ENCODE assay signal across 12 cellular contexts in the genomic region with DNA sequence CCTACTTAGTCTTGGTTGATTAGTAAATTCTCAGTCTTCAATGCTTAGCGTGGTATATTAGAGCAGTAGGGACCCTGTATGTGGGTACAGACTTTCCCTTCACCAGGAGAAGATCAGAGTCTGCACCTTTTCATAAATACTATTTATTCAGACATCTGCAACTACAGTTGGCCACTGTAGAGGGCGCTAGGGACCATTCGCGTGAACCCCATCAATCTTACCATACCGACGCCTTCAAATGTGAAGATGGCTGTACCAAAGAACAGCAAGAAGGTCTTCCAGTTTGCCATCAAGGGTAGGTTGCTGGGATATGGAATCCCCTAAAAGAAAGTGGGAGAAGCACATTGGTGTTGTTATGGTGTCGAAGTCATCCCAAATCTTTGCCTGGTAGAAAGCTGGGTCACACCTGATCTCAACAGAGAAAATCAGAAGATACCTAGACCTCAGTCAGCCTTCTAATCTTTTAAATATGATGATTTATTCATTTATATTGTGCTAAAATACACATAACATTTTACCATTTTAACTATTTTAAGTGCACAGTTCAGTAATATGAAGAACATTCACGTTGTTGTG. TPM values are rescaled to one million over a fixed set of nuclear protein-coding genes. Genes with fewer than 3 reads are reported as not detected.
DNase-seq lines count a peak whose midpoint lies in the region; ATAC-seq, FAIRE-seq and TF ChIP-seq lines count a peak whose summit lies in the region.
"Had no signal": no experiment of that assay in that cellular context is flagged by ENCODE, and none has a peak within 500 bp of the region (broad histone marks: within the 10 kb centered on the region; RNA-seq: fewer than 3 reads in every experiment).

No MANE protein-coding gene starts in this region.

- no peaks in the 10 kb centered on the region for H3K79me2 ChIP-seq in OCI-LY3 (ENCODE audit: low read length)

- peak; percentile 20 for FAIRE-seq in GM12891 (lab: Jason Lieb, UNC)
- FAIRE-seq: endometrium had no signal

- no peaks in the 10 kb centered on the region for H4K20me1 ChIP-seq in OCI-LY3 (ENCODE audit: insufficient read depth, low read length)

- H3K4me1 ChIP-seq in OCI-LY3 (ENCODE audit: low read length) = no peaks in the 10 kb centered on the region

- H3K9ac ChIP-seq in OCI-LY3 (ENCODE audit: low read length) = no peak overlapping the region

- H3K27ac ChIP-seq in C4-2B (no peak overlapping the region; the same call in 1 of the 2 replicates), OCI-LY3 (ENCODE audit: low read length) (no peak overlapping the region)

- TF ChIP-seq CTCF in C4-2B (conservative IDR thresholded peaks at IDR 0.05) (peak; percentile 36), OCI-LY3 (IDR thresholded peaks at IDR 0.05; ENCODE audit: low read depth, low read length) (peak; percentile 45), foreskin fibroblast (IDR thresholded peaks at IDR 0.05; ENCODE audit: low read depth, low read length) (peak; percentile 6)

- ATAC-seq in HG03135 (IDR thresholded peaks at IDR 0.05; ENCODE audit: unreplicated experiment) = no peak
- no peak for ATAC-seq in GM18861 (IDR thresholded peaks at IDR 0.05; ENCODE audit: unreplicated experiment)
- ATAC-seq in HG02763 (IDR thresholded peaks at IDR 0.05; ENCODE audit: unreplicated experiment) = no peak
- ATAC-seq: left colon had no signal

- DNase-seq in GM12891 (ENCODE audit: insufficient read length, low spot score) (no peak), foreskin fibroblast (no peak), 8988T (no peak)
- DNase-seq: activated naive CD4-positive, alpha-beta T cell treated with anti-CD3 and anti-CD28 coated beads, Interleukin-2, amount 50 U/mL, for 16 hours; DMS153; left colon had no signal

- no peaks in the 10 kb centered on the region for H3K36me3 ChIP-seq in OCI-LY3 (replicated peaks; ENCODE audit: low read depth, low read length)

- TF ChIP-seq POLR2A in GM12891 (IDR thresholded peaks at IDR 0.05; ENCODE audit: low read depth, low read length) = no peak

- no peaks in the 10 kb centered on the region for H3K9me3 ChIP-seq in OCI-LY3 (ENCODE audit: insufficient read depth, low read length)

- H3K4me3 ChIP-seq in OCI-LY3 (ENCODE audit: low read length) (no peak overlapping the region), foreskin fibroblast (ENCODE audit: low read depth in 1 of 2, low read length in 2 of 2) (no peak overlapping the region)

- H2AFZ ChIP-seq in OCI-LY3 (ENCODE audit: low read depth, low read length) = no peak overlapping the region

- no peaks in the 10 kb centered on the region for H3K27me3 ChIP-seq in OCI-LY3 (ENCODE audit: low read depth, low read length)

- H3K4me2 ChIP-seq in OCI-LY3 (ENCODE audit: low read length) = no peak overlapping the region

TF ChIP-seq in GM12891, 5 proteins besides CTCF, POLR2A, EP300 and RAD21:
- TF ChIP-seq TAF1 (IDR thresholded peaks at IDR 0.05; ENCODE audit: low read depth, low read length) (no peak), POLR2AphosphoS5 (IDR thresholded peaks at IDR 0.05; ENCODE audit: low read depth, low read length) (no peak), PAX5 (IDR thresholded peaks at IDR 0.05; ENCODE audit: insufficient read depth, low read length, severe bottlenecking) (no peak), SPI1 (IDR thresholded peaks at IDR 0.05; ENCODE audit: low read depth, low read length) (no peak), POU2F2 (IDR thresholded peaks at IDR 0.05; ENCODE audit: low read depth, low read length) (no peak)

RNA-seq across cellular contexts. Expression of a gene that starts 19.1 kb away (rescaled TPM):
- not detected for polyA plus RNA-seq in GM12891 (2012; ENCODE audit: low read depth, missing spikeins)

RNA-seq across cellular contexts. Expression of a gene that starts 31.5 kb away (rescaled TPM):
- 67.3 TPM for polyA plus RNA-seq in GM12891 (2012; ENCODE audit: low read depth, missing spikeins)
